ENCODE assay signal across 8 cellular contexts in genomic region chr2:195533771-195534642, GRCh38.
A peak's percentile ranks its signal among the peaks of the same experiment; 100 is the strongest.
DNase-seq lines count a peak whose midpoint lies in the region; ATAC-seq and TF ChIP-seq lines count a peak whose summit lies in the region.

No MANE protein-coding gene starts in this region.

- peaks cover 3% of the 10 kb centered on the region for H3K9me3 Mint-ChIP-seq in natural killer cell treated with Interleukin-12 subunit alpha and Interleukin-12 subunit beta and Interleukin-15 and Interleukin-18, amount 100 ng/mL, for 72 hours
- peaks cover 4 to 10% of the 10 kb centered on the region in 2 donors for H3K9me3 Mint-ChIP-seq in stimulated activated naive CD8-positive, alpha-beta T cell treated with anti-CD3 and anti-CD28 coated beads, Interleukin-15, amount 100 ng/mL, for 72 hours

- TF ChIP-seq CTCF in HL-60 (IDR thresholded peaks at IDR 0.05; ENCODE audit: insufficient read depth, low read length) (no peak), coronary artery (IDR thresholded peaks at IDR 0.05) (no peak)

- H3K27me3 ChIP-seq in HL-60 (ENCODE audit: insufficient read depth, poor library complexity, severe bottlenecking) = no peaks in the 10 kb centered on the region

- H3K27me3 Mint-ChIP-seq in natural killer cell treated with Interleukin-12 subunit alpha and Interleukin-12 subunit beta and Interleukin-15 and Interleukin-18, amount 100 ng/mL, for 72 hours = peaks cover 0 to 8% of the 10 kb centered on the region in 2 donors
- no peaks in the 10 kb centered on the region for H3K27me3 Mint-ChIP-seq in stimulated activated naive CD8-positive, alpha-beta T cell treated with anti-CD3 and anti-CD28 coated beads, Interleukin-15, amount 100 ng/mL, for 72 hours

- no peak for DNase-seq in HL-60 (ENCODE audit: low read depth in 1 of 2, low spot score in 1 of 2)
- DNase-seq in activated CD4-positive, alpha-beta T cell treated with anti-CD3 and anti-CD28 coated beads for 4 hours = peak; percentile 78
- peak; percentile 90 for DNase-seq in coronary artery (ENCODE audit: low spot score)
- DNase-seq in natural killer cell treated with Interleukin-12 subunit alpha and Interleukin-12 subunit beta and Interleukin-15 and Interleukin-18, amount 100 ng/mL, for 72 hours (ENCODE audit: low spot score) = peak; percentile 75
- peak; percentile 57 to 86 for DNase-seq in stimulated activated naive CD8-positive, alpha-beta T cell treated with anti-CD3 and anti-CD28 coated beads, Interleukin-15, amount 100 ng/mL, for 72 hours
- DNase-seq in NCI-H748 (lab: John Stamatoyannopoulos, UW; ENCODE audit: unreplicated experiment) = no peak
- no peak for DNase-seq in RPMI8226

- H3K27ac ChIP-seq in HL-60 (replicated peaks) (peak overlapping the region; percentile 30), coronary artery (peak overlapping the region; percentile 55 to 89)

- H3K4me3 Mint-ChIP-seq in natural killer cell treated with Interleukin-12 subunit alpha and Interleukin-12 subunit beta and Interleukin-15 and Interleukin-18, amount 100 ng/mL, for 72 hours = peak overlapping the region; percentile 85
- peak overlapping the region; percentile 82 to 83 for H3K4me3 Mint-ChIP-seq in stimulated activated naive CD8-positive, alpha-beta T cell treated with anti-CD3 and anti-CD28 coated beads, Interleukin-15, amount 100 ng/mL, for 72 hours

- H3K27ac Mint-ChIP-seq in natural killer cell treated with Interleukin-12 subunit alpha and Interleukin-12 subunit beta and Interleukin-15 and Interleukin-18, amount 100 ng/mL, for 72 hours = peak overlapping the region; percentile 98
- H3K27ac Mint-ChIP-seq in stimulated activated naive CD8-positive, alpha-beta T cell treated with anti-CD3 and anti-CD28 coated beads, Interleukin-15, amount 100 ng/mL, for 72 hours = peak overlapping the region; percentile 96 to 97

- peaks cover 71 to 84% of the 10 kb centered on the region in 2 donors for H3K4me1 Mint-ChIP-seq in natural killer cell treated with Interleukin-12 subunit alpha and Interleukin-12 subunit beta and Interleukin-15 and Interleukin-18, amount 100 ng/mL, for 72 hours (ENCODE audit: low read depth in 2 of 2)
- peaks cover 85% of the 10 kb centered on the region for H3K4me1 Mint-ChIP-seq in stimulated activated naive CD8-positive, alpha-beta T cell treated with anti-CD3 and anti-CD28 coated beads, Interleukin-15, amount 100 ng/mL, for 72 hours

- H3K36me3 Mint-ChIP-seq in natural killer cell treated with Interleukin-12 subunit alpha and Interleukin-12 subunit beta and Interleukin-15 and Interleukin-18, amount 100 ng/mL, for 72 hours = peaks cover 20% of the 10 kb centered on the region

- peak; percentile 49 for ATAC-seq in GM18909 (IDR thresholded peaks at IDR 0.05; ENCODE audit: poor library complexity, unreplicated experiment)
- peak; percentile 72 for ATAC-seq in natural killer cell treated with Interleukin-12 subunit alpha and Interleukin-12 subunit beta and Interleukin-15 and Interleukin-18, amount 100 ng/mL, for 72 hours
- ATAC-seq in stimulated activated naive CD8-positive, alpha-beta T cell treated with anti-CD3 and anti-CD28 coated beads, Interleukin-15, amount 100 ng/mL, for 72 hours = peak; percentile 86

- H3K4me3 ChIP-seq in HL-60 (replicated peaks; ENCODE audit: insufficient read depth, low read length) (no peak overlapping the region), coronary artery (peak overlapping the region; percentile 52)

Comparison
In these comparisons a context has a peak if more than half of its experiments do, and no peak if none do; other contexts are left out.
1. DNase-seq: peak in activated CD4-positive, alpha-beta T cell treated with anti-CD3 and anti-CD28 coated beads for 4 hours (2 of 2), coronary artery (single experiment), natural killer cell treated with Interleukin-12 subunit alpha and Interleukin-12 subunit beta and Interleukin-15 and Interleukin-18, amount 100 ng/mL, for 72 hours (single experiment) and stimulated activated naive CD8-positive, alpha-beta T cell treated with anti-CD3 and anti-CD28 coated beads, Interleukin-15, amount 100 ng/mL, for 72 hours (2 of 2); none in HL-60 (0 of 2), NCI-H748 (single experiment) and RPMI8226 (single experiment).
2. Peak in every context shown above with its lines, with median percentiles within 50 percentile points of each other: ATAC-seq.